ENCODE assay signal across 1 cellular context in the genomic region with DNA sequence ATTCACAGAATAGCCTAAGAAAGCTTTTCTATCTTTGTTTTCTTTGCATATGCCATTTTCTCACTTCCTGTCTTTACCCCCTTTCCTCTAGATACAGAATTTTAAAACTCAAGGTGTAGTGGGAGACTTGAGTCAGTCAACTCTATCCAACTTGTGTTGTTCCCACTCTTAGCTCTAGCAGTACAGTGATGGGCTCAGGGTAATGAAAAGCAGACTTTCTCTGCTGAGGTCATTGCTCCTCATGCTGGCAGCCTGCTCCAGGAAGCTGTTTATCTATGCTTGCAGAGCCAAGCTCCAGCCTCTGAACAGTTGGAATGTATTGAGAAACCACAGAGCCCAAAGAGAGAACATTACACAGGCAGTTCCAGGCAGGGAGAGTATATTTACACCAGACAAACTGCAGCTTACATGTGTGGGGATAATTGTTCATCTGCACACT.
TF ChIP-seq lines count a peak whose summit lies in the region.

No MANE protein-coding gene starts in this region.

TF ChIP-seq in HepG2, 621 proteins besides CTCF, POLR2A, EP300 and RAD21 (continued from another document):
- TF ChIP-seq, protein P1, sequence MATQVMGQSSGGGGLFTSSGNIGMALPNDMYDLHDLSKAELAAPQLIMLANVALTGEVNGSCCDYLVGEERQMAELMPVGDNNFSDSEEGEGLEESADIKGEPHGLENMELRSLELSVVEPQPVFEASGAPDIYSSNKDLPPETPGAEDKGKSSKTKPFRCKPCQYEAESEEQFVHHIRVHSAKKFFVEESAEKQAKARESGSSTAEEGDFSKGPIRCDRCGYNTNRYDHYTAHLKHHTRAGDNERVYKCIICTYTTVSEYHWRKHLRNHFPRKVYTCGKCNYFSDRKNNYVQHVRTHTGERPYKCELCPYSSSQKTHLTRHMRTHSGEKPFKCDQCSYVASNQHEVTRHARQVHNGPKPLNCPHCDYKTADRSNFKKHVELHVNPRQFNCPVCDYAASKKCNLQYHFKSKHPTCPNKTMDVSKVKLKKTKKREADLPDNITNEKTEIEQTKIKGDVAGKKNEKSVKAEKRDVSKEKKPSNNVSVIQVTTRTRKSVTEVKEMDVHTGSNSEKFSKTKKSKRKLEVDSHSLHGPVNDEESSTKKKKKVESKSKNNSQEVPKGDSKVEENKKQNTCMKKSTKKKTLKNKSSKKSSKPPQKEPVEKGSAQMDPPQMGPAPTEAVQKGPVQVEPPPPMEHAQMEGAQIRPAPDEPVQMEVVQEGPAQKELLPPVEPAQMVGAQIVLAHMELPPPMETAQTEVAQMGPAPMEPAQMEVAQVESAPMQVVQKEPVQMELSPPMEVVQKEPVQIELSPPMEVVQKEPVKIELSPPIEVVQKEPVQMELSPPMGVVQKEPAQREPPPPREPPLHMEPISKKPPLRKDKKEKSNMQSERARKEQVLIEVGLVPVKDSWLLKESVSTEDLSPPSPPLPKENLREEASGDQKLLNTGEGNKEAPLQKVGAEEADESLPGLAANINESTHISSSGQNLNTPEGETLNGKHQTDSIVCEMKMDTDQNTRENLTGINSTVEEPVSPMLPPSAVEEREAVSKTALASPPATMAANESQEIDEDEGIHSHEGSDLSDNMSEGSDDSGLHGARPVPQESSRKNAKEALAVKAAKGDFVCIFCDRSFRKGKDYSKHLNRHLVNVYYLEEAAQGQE (IDR thresholded peaks at IDR 0.05; ENCODE audit: borderline replicate concordance in 1 of 2, low read depth in 1 of 2, low read length in 2 of 2), result no peak
- TF ChIP-seq, protein P2, sequence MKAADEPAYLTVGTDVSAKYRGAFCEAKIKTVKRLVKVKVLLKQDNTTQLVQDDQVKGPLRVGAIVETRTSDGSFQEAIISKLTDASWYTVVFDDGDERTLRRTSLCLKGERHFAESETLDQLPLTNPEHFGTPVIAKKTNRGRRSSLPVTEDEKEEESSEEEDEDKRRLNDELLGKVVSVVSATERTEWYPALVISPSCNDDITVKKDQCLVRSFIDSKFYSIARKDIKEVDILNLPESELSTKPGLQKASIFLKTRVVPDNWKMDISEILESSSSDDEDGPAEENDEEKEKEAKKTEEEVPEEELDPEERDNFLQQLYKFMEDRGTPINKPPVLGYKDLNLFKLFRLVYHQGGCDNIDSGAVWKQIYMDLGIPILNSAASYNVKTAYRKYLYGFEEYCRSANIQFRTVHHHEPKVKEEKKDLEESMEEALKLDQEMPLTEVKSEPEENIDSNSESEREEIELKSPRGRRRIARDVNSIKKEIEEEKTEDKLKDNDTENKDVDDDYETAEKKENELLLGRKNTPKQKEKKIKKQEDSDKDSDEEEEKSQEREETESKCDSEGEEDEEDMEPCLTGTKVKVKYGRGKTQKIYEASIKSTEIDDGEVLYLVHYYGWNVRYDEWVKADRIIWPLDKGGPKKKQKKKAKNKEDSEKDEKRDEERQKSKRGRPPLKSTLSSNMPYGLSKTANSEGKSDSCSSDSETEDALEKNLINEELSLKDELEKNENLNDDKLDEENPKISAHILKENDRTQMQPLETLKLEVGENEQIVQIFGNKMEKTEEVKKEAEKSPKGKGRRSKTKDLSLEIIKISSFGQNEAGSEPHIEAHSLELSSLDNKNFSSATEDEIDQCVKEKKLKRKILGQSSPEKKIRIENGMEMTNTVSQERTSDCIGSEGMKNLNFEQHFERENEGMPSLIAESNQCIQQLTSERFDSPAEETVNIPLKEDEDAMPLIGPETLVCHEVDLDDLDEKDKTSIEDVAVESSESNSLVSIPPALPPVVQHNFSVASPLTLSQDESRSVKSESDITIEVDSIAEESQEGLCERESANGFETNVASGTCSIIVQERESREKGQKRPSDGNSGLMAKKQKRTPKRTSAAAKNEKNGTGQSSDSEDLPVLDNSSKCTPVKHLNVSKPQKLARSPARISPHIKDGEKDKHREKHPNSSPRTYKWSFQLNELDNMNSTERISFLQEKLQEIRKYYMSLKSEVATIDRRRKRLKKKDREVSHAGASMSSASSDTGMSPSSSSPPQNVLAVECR (CRISPR knock-in tag; IDR thresholded peaks at IDR 0.05; ENCODE audit: borderline replicate concordance), result no peak; the same call in 1 of the 2 replicates
- no peak for TF ChIP-seq ZNF230 (CRISPR knock-in tag; IDR thresholded peaks at IDR 0.05)
- TF ChIP-seq, protein P3, sequence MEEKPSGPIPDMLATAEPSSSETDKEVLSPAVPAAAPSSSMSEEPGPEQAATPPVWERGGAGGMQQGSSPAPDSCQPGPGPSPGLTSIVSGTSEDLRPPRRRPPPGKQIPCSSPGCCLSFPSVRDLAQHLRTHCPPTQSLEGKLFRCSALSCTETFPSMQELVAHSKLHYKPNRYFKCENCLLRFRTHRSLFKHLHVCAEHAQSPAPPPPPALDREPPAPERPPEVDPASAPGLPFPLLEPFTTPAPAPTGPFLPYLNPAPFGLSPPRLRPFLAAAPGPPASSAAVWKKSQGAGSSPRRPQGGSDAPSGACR (CRISPR knock-in tag; IDR thresholded peaks at IDR 0.05), result no peak
- TF ChIP-seq PBX2 (CRISPR knock-in tag; IDR thresholded peaks at IDR 0.05), result no peak
- TF ChIP-seq TBL1XR1 (IDR thresholded peaks at IDR 0.05; ENCODE audit: borderline replicate concordance, low read length, partially characterized antibody), result no peak
- TF ChIP-seq U2AF1 (optimal IDR thresholded peaks at IDR 0.05; ENCODE audit: low read depth, low read length), result no peak
- TF ChIP-seq ZNF281 (CRISPR knock-in tag; IDR thresholded peaks at IDR 0.05; ENCODE audit: borderline replicate concordance), result no peak
- TF ChIP-seq ZNF101 (CRISPR knock-in tag; IDR thresholded peaks at IDR 0.05; ENCODE audit: borderline replicate concordance, low read depth), result no peak
- no peak for TF ChIP-seq ZIK1 (CRISPR knock-in tag; IDR thresholded peaks at IDR 0.05; ENCODE audit: borderline replicate concordance, low read depth)
- TF ChIP-seq STAT6 (CRISPR knock-in tag; IDR thresholded peaks at IDR 0.05; ENCODE audit: borderline replicate concordance), result no peak
- no peak for TF ChIP-seq ZBTB3 (CRISPR knock-in tag; IDR thresholded peaks at IDR 0.05; ENCODE audit: borderline replicate concordance, low read depth)
- TF ChIP-seq FOXK2 (IDR thresholded peaks at IDR 0.05), result peak; percentile 70; the same call in 1 of the 2 replicates
- TF ChIP-seq YEATS2 (CRISPR knock-in tag; IDR thresholded peaks at IDR 0.05; ENCODE audit: borderline replicate concordance), result no peak
- no peak for TF ChIP-seq PCBP1 (IDR thresholded peaks at IDR 0.05; ENCODE audit: borderline replicate concordance, low read depth, low read length)
- TF ChIP-seq MATR3 (CRISPR knock-in tag; IDR thresholded peaks at IDR 0.05), result no peak
- no peak for TF ChIP-seq PHF20 (CRISPR knock-in tag; IDR thresholded peaks at IDR 0.05)
- TF ChIP-seq HNRNPH1 (optimal IDR thresholded peaks at IDR 0.05; ENCODE audit: low read depth, low read length), result no peak
- no peak for TF ChIP-seq ZFP41 (CRISPR knock-in tag; IDR thresholded peaks at IDR 0.05; ENCODE audit: borderline replicate concordance)
- no peak for TF ChIP-seq SRSF1 (optimal IDR thresholded peaks at IDR 0.05; ENCODE audit: low read depth, low read length)
- TF ChIP-seq ZNF672 (CRISPR knock-in tag; IDR thresholded peaks at IDR 0.05), result no peak
- TF ChIP-seq ATF1 (CRISPR knock-in tag; IDR thresholded peaks at IDR 0.05), result no peak
- TF ChIP-seq RARG (CRISPR knock-in tag; IDR thresholded peaks at IDR 0.05; ENCODE audit: low read depth), result no peak
- no peak for TF ChIP-seq ZNF549 (CRISPR knock-in tag; IDR thresholded peaks at IDR 0.05)
- no peak for TF ChIP-seq ZNF704 (CRISPR knock-in tag; IDR thresholded peaks at IDR 0.05; ENCODE audit: borderline replicate concordance)
- peak; percentile 73; the same call in 1 of the 2 replicates for TF ChIP-seq ZNF12 (CRISPR knock-in tag; IDR thresholded peaks at IDR 0.05)
- TF ChIP-seq ZNF260 (CRISPR knock-in tag; IDR thresholded peaks at IDR 0.05; ENCODE audit: borderline replicate concordance, low read depth), result no peak
- no peak for TF ChIP-seq ZNF713 (CRISPR knock-in tag; IDR thresholded peaks at IDR 0.05)
- TF ChIP-seq NPAS2 (CRISPR knock-in tag; IDR thresholded peaks at IDR 0.05; ENCODE audit: borderline replicate concordance), result no peak
- TF ChIP-seq ETV5 (CRISPR knock-in tag; IDR thresholded peaks at IDR 0.05; ENCODE audit: borderline replicate concordance), result peak; percentile 67; the same call in 1 of the 2 replicates
- no peak for TF ChIP-seq KAT7 (CRISPR knock-in tag; IDR thresholded peaks at IDR 0.05; ENCODE audit: borderline replicate concordance)
- peak; percentile 40; the same call in 1 of the 2 replicates for TF ChIP-seq ZNF580 (CRISPR knock-in tag; IDR thresholded peaks at IDR 0.05; ENCODE audit: borderline replicate concordance, low read depth)
- 0 out of 2 replicates have a peak, but pooled peaks have one; percentile 26 for TF ChIP-seq ZMYM4 (CRISPR knock-in tag; IDR thresholded peaks at IDR 0.05)
- TF ChIP-seq ARNTL (CRISPR knock-in tag; IDR thresholded peaks at IDR 0.05), result no peak
- peak; percentile 66 for TF ChIP-seq SOX5 (CRISPR knock-in tag; IDR thresholded peaks at IDR 0.05; ENCODE audit: borderline replicate concordance)
- no peak for TF ChIP-seq ZNF431 (CRISPR knock-in tag; IDR thresholded peaks at IDR 0.05; ENCODE audit: borderline replicate concordance, low read depth)
- TF ChIP-seq, protein P4, sequence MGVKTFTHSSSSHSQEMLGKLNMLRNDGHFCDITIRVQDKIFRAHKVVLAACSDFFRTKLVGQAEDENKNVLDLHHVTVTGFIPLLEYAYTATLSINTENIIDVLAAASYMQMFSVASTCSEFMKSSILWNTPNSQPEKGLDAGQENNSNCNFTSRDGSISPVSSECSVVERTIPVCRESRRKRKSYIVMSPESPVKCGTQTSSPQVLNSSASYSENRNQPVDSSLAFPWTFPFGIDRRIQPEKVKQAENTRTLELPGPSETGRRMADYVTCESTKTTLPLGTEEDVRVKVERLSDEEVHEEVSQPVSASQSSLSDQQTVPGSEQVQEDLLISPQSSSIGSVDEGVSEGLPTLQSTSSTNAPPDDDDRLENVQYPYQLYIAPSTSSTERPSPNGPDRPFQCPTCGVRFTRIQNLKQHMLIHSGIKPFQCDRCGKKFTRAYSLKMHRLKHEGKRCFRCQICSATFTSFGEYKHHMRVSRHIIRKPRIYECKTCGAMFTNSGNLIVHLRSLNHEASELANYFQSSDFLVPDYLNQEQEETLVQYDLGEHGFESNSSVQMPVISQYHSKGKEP (CRISPR knock-in tag; IDR thresholded peaks at IDR 0.05), result no peak
- no peak for TF ChIP-seq FOXA1 (IDR thresholded peaks at IDR 0.05)
- TF ChIP-seq FOXA1 (CRISPR knock-in tag; IDR thresholded peaks at IDR 0.05), result peak; percentile 73
- TF ChIP-seq TEF (CRISPR knock-in tag; IDR thresholded peaks at IDR 0.05), result no peak
